8 cellular contexts compared by ENCODE assay signal in genomic region chr13:99310382-99311031, GRCh38. TPM values are rescaled to one million over a fixed set of nuclear protein-coding genes. Genes with fewer than 3 reads are reported as not detected.
DNase-seq lines count a peak whose midpoint lies in the region; ATAC-seq and TF ChIP-seq lines count a peak whose summit lies in the region.

No MANE protein-coding gene starts in this region.

- peaks cover 6% of the 10 kb centered on the region; the same call in 1 of the 2 replicates for H3K79me2 ChIP-seq in SK-N-SH (ENCODE audit: insufficient read depth)

- H3K9me3 ChIP-seq in SK-N-SH (no peaks in the 10 kb centered on the region), muscle layer of duodenum (ENCODE audit: control insufficient read depth in 1 of 2, low read length in 2 of 2) (no peaks in the 10 kb centered on the region)

- 62% methylated on average over 4 of the region's 4 CpGs for WGBS in SK-N-SH (ENCODE audit: low lambda C conversion rate)

- CTCF ChIA-PET in SK-N-SH (lab: Yijun Ruan, JAX): interaction anchor here (1.0 kb wide), 1 partner anchor 126 kb away, joined by 3 read pairs; no protein-coding TSS in a partner anchor

- peaks cover 30% of the 10 kb centered on the region for H3F3A ChIP-seq in SK-N-SH (replicated peaks; ENCODE audit: insufficient read depth)

- no peak overlapping the region for H2AFZ ChIP-seq in SK-N-SH (ENCODE audit: low read depth)

- H3K4me1 ChIP-seq in SK-N-SH (ENCODE audit: control insufficient read depth in 1 of 2, insufficient read depth in 2 of 2, low read depth in 1 of 2, low read length in 1 of 2): peaks cover 23 to 43% of the 10 kb centered on the region in 2 experiments
- H3K4me1 ChIP-seq in muscle layer of duodenum (ENCODE audit: control insufficient read depth in 1 of 2, insufficient read depth in 2 of 2, low read length in 2 of 2): peaks cover 6 to 15% of the 10 kb centered on the region in 2 donors

- H3K36me3 ChIP-seq in SK-N-SH (replicated peaks in 1 of 2; ENCODE audit: control insufficient read depth in 1 of 2, insufficient read depth in 2 of 2, low read length in 1 of 2): peaks cover 6 to 17% of the 10 kb centered on the region in 2 experiments
- H3K36me3 ChIP-seq in muscle layer of duodenum (ENCODE audit: control insufficient read depth in 1 of 2, insufficient read depth in 2 of 2, low read length in 2 of 2): peaks cover 0 to 3% of the 10 kb centered on the region in 2 donors

- TF ChIP-seq EP300 in SK-N-SH (IDR thresholded peaks at IDR 0.05; ENCODE audit: borderline replicate concordance in 1 of 2, low read depth in 1 of 2, low read length in 1 of 2): peak; percentile 71 to 79; a peak in 2 of 4 replicates

- H3K27me3 ChIP-seq in SK-N-SH (ENCODE audit: insufficient read depth) (no peaks in the 10 kb centered on the region), muscle layer of duodenum (ENCODE audit: low read depth, low read length) (no peaks in the 10 kb centered on the region)

- no peaks in the 10 kb centered on the region for H3K9me2 ChIP-seq in SK-N-SH

- no peak overlapping the region; the same call in 1 of the 2 replicates for H3K9ac ChIP-seq in SK-N-SH

- TF ChIP-seq RAD21 in SK-N-SH (IDR thresholded peaks at IDR 0.05; ENCODE audit: low read length): no peak

- no peak overlapping the region for H3K4me3 ChIP-seq in HFF-Myc (replicated peaks; ENCODE audit: low read depth, low read length)
- no peak overlapping the region for H3K4me3 ChIP-seq in SK-N-SH (ENCODE audit: low read depth in 2 of 2, low read length in 1 of 2)
- H3K4me3 ChIP-seq in muscle layer of duodenum (ENCODE audit: low read depth in 1 of 2, low read length in 2 of 2): no peak overlapping the region

- no peak for TF ChIP-seq CTCF in HFF-Myc (IDR thresholded peaks at IDR 0.05; ENCODE audit: low read depth, low read length, missing control alignments)
- no peak for TF ChIP-seq CTCF in SK-N-SH (IDR thresholded peaks at IDR 0.05)

- 0 out of 2 replicates have a peak, but pooled peaks cover 5% of the 10 kb centered on the region for H4K20me1 ChIP-seq in SK-N-SH (ENCODE audit: insufficient read depth)

- H3K4me2 ChIP-seq in SK-N-SH: peak overlapping the region; percentile 23; the same call in 1 of the 2 replicates

- no peak for ATAC-seq in GM19023 (IDR thresholded peaks at IDR 0.05; ENCODE audit: unreplicated experiment)

- peak overlapping the region; percentile 83 to 93 for H3K27ac ChIP-seq in SK-N-SH (ENCODE audit: low read depth in 2 of 2, low read length in 1 of 2)
- H3K27ac ChIP-seq in muscle layer of duodenum (ENCODE audit: low read length): peak overlapping the region; percentile 46

- DNase-seq in EL (peak; percentile 85), HFF-Myc (ENCODE audit: extremely low read depth, low read depth) (peak; percentile 71), SK-N-SH (peak; percentile 25), GM19238 (ENCODE audit: insufficient read length, low spot score) (no peak), C1 segment of cervical spinal cord (lab: John Stamatoyannopoulos, UW) (no peak), putamen (ENCODE audit: low spot score) (no peak)

- POLR2A ChIA-PET in SK-N-SH (lab: Yijun Ruan, JAX): interaction anchor here (0.6 kb wide), 1 partner anchor 17 kb away, joined by 3 read pairs; no protein-coding TSS in a partner anchor

TF ChIP-seq in SK-N-SH, 30 proteins besides CTCF, POLR2A, EP300 and RAD21 (continues in another document):
- no peak for TF ChIP-seq TAF1 (IDR thresholded peaks at IDR 0.05; ENCODE audit: borderline replicate concordance, low read depth, low read length)
- no peak for TF ChIP-seq TEAD4 (IDR thresholded peaks at IDR 0.05; ENCODE audit: borderline replicate concordance, insufficient read depth)
- peak; percentile 95 for TF ChIP-seq TCF12 (IDR thresholded peaks at IDR 0.05)
- no peak for TF ChIP-seq NRF1 (IDR thresholded peaks at IDR 0.05; ENCODE audit: low read depth, low read length)
- peak; percentile 62 for TF ChIP-seq NFIC (IDR thresholded peaks at IDR 0.05; ENCODE audit: borderline replicate concordance)
- TF ChIP-seq REST (IDR thresholded peaks at IDR 0.05; ENCODE audit: low read depth, low read length): no peak
- TF ChIP-seq YY1 (IDR thresholded peaks at IDR 0.05; ENCODE audit: low read depth): no peak
- no peak for TF ChIP-seq SIN3A (IDR thresholded peaks at IDR 0.05; ENCODE audit: borderline replicate concordance, low read depth, low read length)
- peak; percentile 62 for TF ChIP-seq JUND (IDR thresholded peaks at IDR 0.05)
- TF ChIP-seq ELF1 (IDR thresholded peaks at IDR 0.05): no peak
- TF ChIP-seq PBX3 (IDR thresholded peaks at IDR 0.05): peak; percentile 94
- TF ChIP-seq POLR2AphosphoS5 (IDR thresholded peaks at IDR 0.05; ENCODE audit: low read depth, low read length): peak; percentile 49; the same call in 1 of the 2 replicates
- no peak for TF ChIP-seq FOXM1 (IDR thresholded peaks at IDR 0.05; ENCODE audit: low read depth)
- no peak for TF ChIP-seq ZBTB33 (IDR thresholded peaks at IDR 0.05; ENCODE audit: borderline replicate concordance, low read depth)
- TF ChIP-seq USF2 (IDR thresholded peaks at IDR 0.05; ENCODE audit: borderline replicate concordance, low read depth, low read length): no peak
- 0 out of 2 replicates have a peak, but pooled peaks have one; percentile 30 for TF ChIP-seq MXI1 (IDR thresholded peaks at IDR 0.05; ENCODE audit: low read depth, low read length)
- no peak for TF ChIP-seq EZH2phosphoT487 (IDR thresholded peaks at IDR 0.05; ENCODE audit: borderline replicate concordance, low read depth)
- no peak for TF ChIP-seq RFX5 (IDR thresholded peaks at IDR 0.05; ENCODE audit: low read length)
- TF ChIP-seq GATA2 (CRISPR knock-in tag; IDR thresholded peaks at IDR 0.05): no peak
- no peak; the same call in 1 of the 2 replicates for TF ChIP-seq RXRA (IDR thresholded peaks at IDR 0.05; ENCODE audit: borderline replicate concordance, low read depth)
- no peak for TF ChIP-seq FOXJ3 (CRISPR knock-in tag; IDR thresholded peaks at IDR 0.05)

RNA-seq across cellular contexts. Expression of gene GPR183, which starts 3.3 kb away (rescaled TPM):
- 0.07 and 0.10 TPM in 2 replicates for polyA plus RNA-seq in SK-N-SH (2012; rRNA removed)
- polyA plus RNA-seq in SK-N-SH (2012; cell fraction: cytosol; rRNA removed): 0.03 and 0.24 TPM in 2 replicates
- 0.10 TPM in 1 of 2 replicates, not detected in the other for polyA plus RNA-seq in SK-N-SH (2012; cell fraction: nucleus; rRNA removed)

RNA-seq across cellular contexts. Expression of gene GPR18, which starts 52.3 kb away (rescaled TPM):
- polyA plus RNA-seq in SK-N-SH (2012; rRNA removed): not detected in 2 replicates
- not detected in 2 replicates for polyA plus RNA-seq in SK-N-SH (2012; cell fraction: cytosol; rRNA removed)
- polyA plus RNA-seq in SK-N-SH (2012; cell fraction: nucleus; rRNA removed): not detected in 2 replicates

Comparison
In these comparisons a context has a peak if more than half of its experiments do, and no peak if none do; other contexts are left out.
1. DNase-seq: peak in EL (single experiment), HFF-Myc (single experiment) and SK-N-SH (single experiment); none in GM19238 (single experiment), C1 segment of cervical spinal cord (0 of 14) and putamen (single experiment).